In genomic region chr2:195543902-195544894, GRCh38 we compare ENCODE assay signal across 8 cellular contexts.
DNase-seq lines count a peak whose midpoint lies in the region; ATAC-seq and TF ChIP-seq lines count a peak whose summit lies in the region.

No MANE protein-coding gene starts in this region.

- H4K20me1 ChIP-seq in smooth muscle cell (ENCODE audit: low read depth) = no peaks in the 10 kb centered on the region

- whole genome bisulfite sequencing in smooth muscle cell (ENCODE audit: low lambda C conversion rate) = 84% methylated on average over 11 of the region's 11 CpGs

- no peaks in the 10 kb centered on the region for H3K27me3 ChIP-seq in smooth muscle cell (ENCODE audit: low read depth)

- H3K27ac ChIP-seq in smooth muscle cell (ENCODE audit: low read depth) = peak overlapping the region; percentile 69

- no peak overlapping the region for H3K4me3 ChIP-seq in smooth muscle cell

- no peak overlapping the region for H2AFZ ChIP-seq in smooth muscle cell (ENCODE audit: low read depth)

- no peaks in the 10 kb centered on the region for H3K79me2 ChIP-seq in smooth muscle cell (ENCODE audit: low read depth)

- peaks cover 18 to 54% of the 10 kb centered on the region in 2 donors for H3K36me3 Mint-ChIP-seq in activated naive CD4-positive, alpha-beta T cell treated with anti-CD3 and anti-CD28 coated beads, Interleukin-2, amount 50 U/mL, for 72 hours

- peaks cover 13 to 33% of the 10 kb centered on the region in 2 donors for H3K9me3 Mint-ChIP-seq in activated naive CD4-positive, alpha-beta T cell treated with anti-CD3 and anti-CD28 coated beads, Interleukin-2, amount 50 U/mL, for 72 hours

- H3K36me3 ChIP-seq in smooth muscle cell (ENCODE audit: low read depth) = no peaks in the 10 kb centered on the region

- H3K27ac Mint-ChIP-seq in activated naive CD4-positive, alpha-beta T cell treated with anti-CD3 and anti-CD28 coated beads, Interleukin-2, amount 50 U/mL, for 72 hours = peak overlapping the region; percentile 77 to 96

- peak overlapping the region; percentile 29 for H3K4me2 ChIP-seq in smooth muscle cell

- ATAC-seq in HG03139 (IDR thresholded peaks at IDR 0.05; ENCODE audit: unreplicated experiment) = peak; percentile 84
- peak; percentile 97 to 100 for ATAC-seq in activated naive CD4-positive, alpha-beta T cell treated with anti-CD3 and anti-CD28 coated beads, Interleukin-2, amount 50 U/mL, for 72 hours

- H3F3A ChIP-seq in smooth muscle cell (ENCODE audit: low read depth) = no peaks in the 10 kb centered on the region

- intact Hi-C loops in posterior cingulate gyrus (cut with DNase I) = no loop called here

- no peaks in the 10 kb centered on the region for H3K4me1 ChIP-seq in smooth muscle cell (ENCODE audit: low read depth)

- H3K9me3 ChIP-seq in smooth muscle cell (replicated peaks; ENCODE audit: low read depth) = no peaks in the 10 kb centered on the region

- no peak for TF ChIP-seq CTCF in smooth muscle cell (IDR thresholded peaks at IDR 0.05; ENCODE audit: borderline replicate concordance, insufficient read depth, poor library complexity, severe bottlenecking)

- peak; percentile 12 for DNase-seq in stimulated activated naive CD4-positive, alpha-beta T cell treated with Interleukin-2 at 50 U/mL for 16 hours (lab: John Stamatoyannopoulos, UW)
- no peak for DNase-seq in stimulated activated naive CD4-positive, alpha-beta T cell (lab: John Stamatoyannopoulos, UW)
- DNase-seq in activated naive CD4-positive, alpha-beta T cell treated with anti-CD3 and anti-CD28 coated beads, Interleukin-2, amount 50 U/mL, for 72 hours (ENCODE audit: low spot score in 2 of 2) = no peak
- DNase-seq in smooth muscle cell (lab: John Stamatoyannopoulos, UW; ENCODE audit: unreplicated experiment) (no peak), ureter (ENCODE audit: low spot score) (no peak), HK-2 (ENCODE audit: unreplicated experiment) (no peak), posterior cingulate gyrus (no peak)

- no peak overlapping the region for H3K9ac ChIP-seq in smooth muscle cell (ENCODE audit: low read depth)
